10 cellular contexts compared by ENCODE assay signal in the genomic region with DNA sequence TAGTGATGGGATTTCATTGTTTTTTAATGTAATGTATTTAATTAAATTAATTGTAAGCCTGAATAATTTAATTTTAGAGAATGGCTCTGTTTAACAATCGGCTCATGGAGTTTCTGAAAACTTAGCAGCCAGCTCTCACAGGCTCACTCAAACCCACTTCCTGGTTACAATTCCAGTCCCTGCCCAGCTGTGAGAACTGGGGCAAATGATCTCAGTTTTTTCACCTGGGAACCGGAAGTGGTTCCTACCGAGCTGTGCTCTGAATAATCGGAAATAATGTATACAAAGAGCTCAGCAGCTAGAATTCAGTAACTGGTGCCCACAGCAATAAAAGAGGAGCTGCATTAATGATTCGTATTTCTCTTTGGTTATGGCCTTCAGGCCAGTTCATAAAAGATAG.
A peak's percentile ranks its signal among the peaks of the same experiment; 100 is the strongest.
DNase-seq lines count a peak whose midpoint lies in the region; ATAC-seq and TF ChIP-seq lines count a peak whose summit lies in the region.
"Had no signal": no experiment of that assay in that cellular context is flagged by ENCODE, and none has a peak within 500 bp of the region (broad histone marks: within the 10 kb centered on the region; RNA-seq: fewer than 3 reads in every experiment).

No MANE protein-coding gene starts in this region.

- H3K36me3 Mint-ChIP-seq in T-cell, result no peaks in the 10 kb centered on the region
- H3K36me3 Mint-ChIP-seq: brain had no signal

- H3K4me2 ChIP-seq in BLaER1, result peak overlapping the region; percentile 85

- H3K27ac ChIP-seq in BLaER1, result peak overlapping the region; percentile 94

- DNase-seq in T-cell, result peak in 30 of 34 experiments; percentile 0 to 60 (median 31)
- DNase-seq in effector CD4-positive, alpha-beta T cell, result peak; percentile 3
- no peak for DNase-seq in GM20000 (ENCODE audit: low spot score)
- DNase-seq in occipital lobe (lab: John Stamatoyannopoulos, UW), result no peak
- DNase-seq: KG1 had no signal

- no peaks in the 10 kb centered on the region for H3K9me3 Mint-ChIP-seq in T-cell

- peak overlapping the region; percentile 28; the same call in 1 of the 2 replicates for H3K9ac ChIP-seq in BLaER1

- no peaks in the 10 kb centered on the region for H3K27me3 ChIP-seq in BLaER1

- H3K27ac Mint-ChIP-seq in T-cell, result no peak overlapping the region

- H4K20me1 ChIP-seq in BLaER1, result no peaks in the 10 kb centered on the region

- peaks cover 65% of the 10 kb centered on the region for H3K4me1 ChIP-seq in BLaER1

- CTCF ChIA-PET in T-cell (lab: Charles Lee), result no interaction called here

- peaks cover 20% of the 10 kb centered on the region; the same call in 1 of the 2 replicates for H3K9me3 ChIP-seq in BLaER1

- TF ChIP-seq CTCF in GM20000 (IDR thresholded peaks at IDR 0.05; ENCODE audit: extremely low read depth, missing control alignments), result no peak

- H3K4me3 Mint-ChIP-seq in T-cell, result no peak overlapping the region
- H3K4me3 Mint-ChIP-seq: brain had no signal

- ATAC-seq in GM19043 (IDR thresholded peaks at IDR 0.05; ENCODE audit: low read depth, unreplicated experiment), result peak; percentile 56
- ATAC-seq in T-cell (replicated peaks in 1 of 4), result peak; percentile 30 to 68 (median 44)
- ATAC-seq in HG03045 (IDR thresholded peaks at IDR 0.05; ENCODE audit: unreplicated experiment), result no peak
- no peak for ATAC-seq in GM19397 (IDR thresholded peaks at IDR 0.05; ENCODE audit: unreplicated experiment)

- peak overlapping the region; percentile 53; the same call in 1 of the 2 replicates for H3K4me3 ChIP-seq in BLaER1

- peaks cover 0 to 1% of the 10 kb centered on the region in 2 donors for H3K27me3 Mint-ChIP-seq in T-cell
- H3K27me3 Mint-ChIP-seq: brain had no signal

- H3K4me1 Mint-ChIP-seq in T-cell, result peaks cover 8 to 23% (median 18%) of the 10 kb centered on the region in 3 donors

- POLR2A ChIA-PET in T-cell (lab: Charles Lee), result no interaction called here

- H3K36me3 ChIP-seq in BLaER1, result no peaks in the 10 kb centered on the region

Comparison
In these comparisons a context has a peak if more than half of its experiments do, and no peak if none do; other contexts are left out.
1. ATAC-seq: peak in GM19043 (single experiment) and T-cell (4 of 4); none in HG03045 (single experiment) and GM19397 (single experiment).
2. DNase-seq: peak in T-cell (30 of 34) and effector CD4-positive, alpha-beta T cell (single experiment); none in GM20000 (single experiment) and occipital lobe (single experiment).